21 cellular contexts compared by ENCODE assay signal in genomic region chr16:68179196-68179795, GRCh38. TPM values are rescaled to one million over a fixed set of nuclear protein-coding genes. Genes with fewer than 3 reads are reported as not detected.
DNase-seq lines count a peak whose midpoint lies in the region; ATAC-seq and TF ChIP-seq lines count a peak whose summit lies in the region.
"Had no signal": no experiment of that assay in that cellular context is flagged by ENCODE, and none has a peak within 500 bp of the region (broad histone marks: within the 10 kb centered on the region; RNA-seq: fewer than 3 reads in every experiment).

No MANE protein-coding gene starts in this region.

- H3K9me3 Mint-ChIP-seq in CD8-positive, alpha-beta T cell = no peaks in the 10 kb centered on the region
- H3K9me3 Mint-ChIP-seq in activated naive CD8-positive, alpha-beta T cell treated with anti-CD3 and anti-CD28 coated beads, Interleukin-2, amount 50 U/mL, for 24 hours = no peaks in the 10 kb centered on the region
- H3K9me3 Mint-ChIP-seq in naive thymus-derived CD4-positive, alpha-beta T cell = peaks cover 0 to 5% (median 0%) of the 10 kb centered on the region in 11 donors
- H3K9me3 Mint-ChIP-seq: activated CD4-positive, alpha-beta T cell treated with anti-CD3 and anti-CD28 coated beads, Interleukin-2, amount 10 ng/mL, durations not matched to agents 7 days and 5 days; H9 had no signal

- no peak for TF ChIP-seq CTCF in CD8-positive, alpha-beta T cell (IDR thresholded peaks at IDR 0.05)

- no peaks in the 10 kb centered on the region for H3K4me1 ChIP-seq in CD8-positive, alpha-beta T cell (ENCODE audit: insufficient read depth, low read length)
- no peaks in the 10 kb centered on the region for H3K4me1 ChIP-seq in naive thymus-derived CD4-positive, alpha-beta T cell (ENCODE audit: control insufficient read depth in 2 of 2, insufficient read depth in 2 of 2, low read length in 2 of 2)
- H3K4me1 ChIP-seq: BE2C, esophagus muscularis mucosa, tibial nerve had no signal

- intact Hi-C loops in CD8-positive, alpha-beta T cell (cut with DNase I, micrococcal nuclease) = loop anchor here in 1 of 2 experiments (10.0 kb wide), 1 partner anchor 46 kb away; no protein-coding TSS in a partner anchor
- intact Hi-C loops in naive thymus-derived CD4-positive, alpha-beta T cell (cut with micrococcal nuclease) = loop anchor here in 1 of 2 donors (5.0 kb wide), 1 partner anchor 37 kb away; no protein-coding TSS in a partner anchor

- H3K27ac ChIP-seq in CD8-positive, alpha-beta T cell (ENCODE audit: low read depth, low read length) = no peak overlapping the region
- H3K27ac ChIP-seq in naive thymus-derived CD4-positive, alpha-beta T cell (ENCODE audit: low read depth, low read length) = no peak overlapping the region
- H3K27ac ChIP-seq: esophagus muscularis mucosa, heart left ventricle, tibial nerve had no signal

- H3K4me3 Mint-ChIP-seq in CD8-positive, alpha-beta T cell = no peak overlapping the region
- no peak overlapping the region for H3K4me3 Mint-ChIP-seq in activated naive CD8-positive, alpha-beta T cell treated with anti-CD3 and anti-CD28 coated beads, Interleukin-2, amount 50 U/mL, for 24 hours
- no peak overlapping the region for H3K4me3 Mint-ChIP-seq in naive thymus-derived CD4-positive, alpha-beta T cell
- H3K4me3 Mint-ChIP-seq: activated CD4-positive, alpha-beta T cell treated with anti-CD3 and anti-CD28 coated beads, Interleukin-2, amount 10 ng/mL, durations not matched to agents 7 days and 5 days; H9 had no signal

- H3K27me3 ChIP-seq in CD8-positive, alpha-beta T cell (ENCODE audit: insufficient read depth, low read length) = no peaks in the 10 kb centered on the region
- no peaks in the 10 kb centered on the region for H3K27me3 ChIP-seq in naive thymus-derived CD4-positive, alpha-beta T cell (ENCODE audit: control insufficient read depth in 2 of 2, insufficient read depth in 2 of 2, low read length in 2 of 2)
- H3K27me3 ChIP-seq in H7 (ENCODE audit: control insufficient read depth, insufficient read depth, low read length) = no peaks in the 10 kb centered on the region
- H3K27me3 ChIP-seq: BE2C, esophagus muscularis mucosa, heart left ventricle, tibial nerve had no signal

- DNase-seq in AG20443 (ENCODE audit: low spot score) (peak; percentile 24), NCI-H1694 treated with DMSO at 0.1 percent for 48 hours (lab: John Stamatoyannopoulos, UW) (no peak), H7 (no peak), glomerular visceral epithelial cell (ENCODE audit: extremely low spot score) (no peak)
- DNase-seq in CD8-positive, alpha-beta T cell = no peak
- no peak for DNase-seq in activated naive CD8-positive, alpha-beta T cell treated with anti-CD3 and anti-CD28 coated beads, Interleukin-2, amount 50 U/mL, for 24 hours
- DNase-seq in naive thymus-derived CD4-positive, alpha-beta T cell = no peak
- DNase-seq: activated CD4-positive, alpha-beta T cell treated with anti-CD3 and anti-CD28 coated beads, Interleukin-2, amount 10 ng/mL, durations not matched to agents 7 days and 5 days; BE2C; caudate nucleus; DMS 273 treated with DMSO at 0.1 percent for 48 hours; effector CD8-positive, alpha-beta T cell; GF-D8; H9; heart left ventricle; NCI-H1105 treated with DMSO at 0.1 percent for 48 hours; NCI-H526 treated with DMSO at 0.1 percent for 48 hours; occipital lobe had no signal

- peaks cover 44% of the 10 kb centered on the region for H3K36me3 ChIP-seq in CD8-positive, alpha-beta T cell (ENCODE audit: insufficient read depth, low read length)
- H3K36me3 ChIP-seq in naive thymus-derived CD4-positive, alpha-beta T cell (ENCODE audit: control insufficient read depth in 2 of 3, insufficient read depth in 3 of 3, low read length in 3 of 3) = peaks cover 18 to 54% (median 28%) of the 10 kb centered on the region in 3 experiments
- H3K36me3 ChIP-seq in H7 (replicated peaks; ENCODE audit: control insufficient read depth, insufficient read depth, low read length) = peaks cover 3% of the 10 kb centered on the region; the same call in 1 of the 2 replicates

- no peaks in the 10 kb centered on the region for H3K27me3 Mint-ChIP-seq in CD8-positive, alpha-beta T cell (ENCODE audit: low read depth)
- no peaks in the 10 kb centered on the region for H3K27me3 Mint-ChIP-seq in activated naive CD8-positive, alpha-beta T cell treated with anti-CD3 and anti-CD28 coated beads, Interleukin-2, amount 50 U/mL, for 24 hours
- no peaks in the 10 kb centered on the region for H3K27me3 Mint-ChIP-seq in naive thymus-derived CD4-positive, alpha-beta T cell
- H3K27me3 Mint-ChIP-seq: activated CD4-positive, alpha-beta T cell treated with anti-CD3 and anti-CD28 coated beads, Interleukin-2, amount 10 ng/mL, durations not matched to agents 7 days and 5 days had no signal

- H3K4me3 ChIP-seq in CD8-positive, alpha-beta T cell (ENCODE audit: low read depth, low read length) = no peak overlapping the region
- no peak overlapping the region for H3K4me3 ChIP-seq in naive thymus-derived CD4-positive, alpha-beta T cell (ENCODE audit: low read length)
- no peak overlapping the region for H3K4me3 ChIP-seq in H7 (ENCODE audit: insufficient read depth, low read depth, low read length)
- H3K4me3 ChIP-seq: esophagus muscularis mucosa, GM12878, heart left ventricle, tibial nerve had no signal

- no peaks in the 10 kb centered on the region for H3K9me3 ChIP-seq in CD8-positive, alpha-beta T cell (ENCODE audit: low read length)
- H3K9me3 ChIP-seq in naive thymus-derived CD4-positive, alpha-beta T cell (ENCODE audit: control insufficient read depth in 2 of 3, low read length in 3 of 3) = no peaks in the 10 kb centered on the region
- H3K9me3 ChIP-seq: BE2C, esophagus muscularis mucosa, heart left ventricle, tibial nerve had no signal

- POLR2A ChIA-PET in CD8-positive, alpha-beta T cell (lab: Charles Lee) = interaction anchor here (1.2 kb wide), 1 partner anchor 8 kb away, joined by 3 read pairs; no protein-coding TSS in a partner anchor
- POLR2A ChIA-PET in naive thymus-derived CD4-positive, alpha-beta T cell (lab: Charles Lee) = interaction anchor here (1.8 kb wide), 1 partner anchor 16 kb away, joined by 5 read pairs; no protein-coding TSS in a partner anchor

- CTCF ChIA-PET in CD8-positive, alpha-beta T cell (lab: Charles Lee) = interaction anchor here (0.9 to 1.6 kb wide), 5 partner anchors 11 to 85 kb away, joined by 3 to 10 read pairs (median 3); no protein-coding TSS in a partner anchor
- CTCF ChIA-PET in naive thymus-derived CD4-positive, alpha-beta T cell (lab: Charles Lee) = interaction anchor here (0.6 to 0.9 kb wide), 6 partner anchors 10 to 666 kb away, joined by 3 to 6 read pairs (median 3); no protein-coding TSS in a partner anchor

- no peak for ATAC-seq in CD8-positive, alpha-beta T cell
- ATAC-seq in activated naive CD8-positive, alpha-beta T cell treated with anti-CD3 and anti-CD28 coated beads, Interleukin-2, amount 50 U/mL, for 24 hours = no peak
- no peak for ATAC-seq in naive thymus-derived CD4-positive, alpha-beta T cell
- ATAC-seq: GM12878 had no signal

- peaks cover 11% of the 10 kb centered on the region for H3K4me1 Mint-ChIP-seq in CD8-positive, alpha-beta T cell (ENCODE audit: low read depth)
- peaks cover 2% of the 10 kb centered on the region for H3K4me1 Mint-ChIP-seq in activated naive CD8-positive, alpha-beta T cell treated with anti-CD3 and anti-CD28 coated beads, Interleukin-2, amount 50 U/mL, for 24 hours
- H3K4me1 Mint-ChIP-seq in naive thymus-derived CD4-positive, alpha-beta T cell = peaks cover 4 to 35% (median 18%) of the 10 kb centered on the region in 7 donors
- H3K4me1 Mint-ChIP-seq: H9 had no signal

- peak overlapping the region; percentile 73 for H3K27ac Mint-ChIP-seq in CD8-positive, alpha-beta T cell
- peak overlapping the region; percentile 2 for H3K27ac Mint-ChIP-seq in activated naive CD8-positive, alpha-beta T cell treated with anti-CD3 and anti-CD28 coated beads, Interleukin-2, amount 50 U/mL, for 24 hours
- H3K27ac Mint-ChIP-seq in naive thymus-derived CD4-positive, alpha-beta T cell = peak overlapping the region in 8 of 9 donors; percentile 19 to 78 (median 57)
- H3K27ac Mint-ChIP-seq: activated CD4-positive, alpha-beta T cell treated with anti-CD3 and anti-CD28 coated beads, Interleukin-2, amount 10 ng/mL, durations not matched to agents 7 days and 5 days; H9 had no signal

- peaks cover 80% of the 10 kb centered on the region for H3K36me3 Mint-ChIP-seq in CD8-positive, alpha-beta T cell
- peaks cover 62% of the 10 kb centered on the region for H3K36me3 Mint-ChIP-seq in activated naive CD8-positive, alpha-beta T cell treated with anti-CD3 and anti-CD28 coated beads, Interleukin-2, amount 50 U/mL, for 24 hours (ENCODE audit: low read depth)
- peaks cover 4 to 78% (median 49%) of the 10 kb centered on the region in 5 donors for H3K36me3 Mint-ChIP-seq in naive thymus-derived CD4-positive, alpha-beta T cell

RNA-seq across cellular contexts. Expression of gene ESRP2, which starts 56.6 kb away (rescaled TPM):
- total RNA-seq in CD8-positive, alpha-beta T cell = not detected
- not detected for total RNA-seq in naive thymus-derived CD4-positive, alpha-beta T cell
- polyA plus RNA-seq in naive thymus-derived CD4-positive, alpha-beta T cell = under 1 TPM; 0.11 to 0.29 TPM
- 15.5 and 18.0 TPM in 2 replicates for total RNA-seq in H7 (2014; rRNA removed; shearing (Covaris generic))
- total RNA-seq: occipital lobe had no signal

Comparison
In these comparisons a context has a peak if more than half of its experiments do, and no peak if none do; other contexts are left out.
1. H3K27ac Mint-ChIP-seq: peak in every context shown above with its lines; median percentile 73 in CD8-positive, alpha-beta T cell; 57 in naive thymus-derived CD4-positive, alpha-beta T cell; 2 in activated naive CD8-positive, alpha-beta T cell treated with anti-CD3 and anti-CD28 coated beads, Interleukin-2, amount 50 U/mL, for 24 hours.
2. RNA of gene ESRP2, which starts 56.6 kb away (total RNA-seq): 15.5 to 18.0 TPM in H7; not detected in CD8-positive, alpha-beta T cell and not detected in naive thymus-derived CD4-positive, alpha-beta T cell; every median in the first group is over 10 times any median in the second.